15 cellular contexts compared by ENCODE assay signal in genomic region chr15:70794596-70795310, GRCh38. TPM values are rescaled to one million over a fixed set of nuclear protein-coding genes. Genes with fewer than 3 reads are reported as not detected.
DNase-seq lines count a peak whose midpoint lies in the region; ATAC-seq and TF ChIP-seq lines count a peak whose summit lies in the region.
"Had no signal": no experiment of that assay in that cellular context is flagged by ENCODE, and none has a peak within 500 bp of the region (broad histone marks: within the 10 kb centered on the region; RNA-seq: fewer than 3 reads in every experiment).

No MANE protein-coding gene starts in this region.

- no peak overlapping the region for H3K4me3 Mint-ChIP-seq in stimulated activated naive CD8-positive, alpha-beta T cell treated with anti-CD3 and anti-CD28 coated beads, Interleukin-15, amount 100 ng/mL, for 72 hours
- H3K4me3 Mint-ChIP-seq in activated naive CD4-positive, alpha-beta T cell treated with anti-CD3 and anti-CD28 coated beads for 36 hours = no peak overlapping the region
- H3K4me3 Mint-ChIP-seq: CD8-positive, alpha-beta memory T cell; T-helper 2 cell treated with Interferon-gamma antibody and Interleukin-4, amounts not matched to agents 5 μg/mL and 100 μg/mL, for 36 hours had no signal

- H3K36me3 Mint-ChIP-seq in activated naive CD4-positive, alpha-beta T cell treated with anti-CD3 and anti-CD28 coated beads for 36 hours (ENCODE audit: low read depth) = no peaks in the 10 kb centered on the region
- H3K36me3 Mint-ChIP-seq: CD8-positive, alpha-beta memory T cell had no signal

- TF ChIP-seq EP300 in sigmoid colon (IDR thresholded peaks at IDR 0.05) = no peak

- 31% methylated on average over 12 of the region's 12 CpGs for WGBS in smooth muscle cell (ENCODE audit: low lambda C conversion rate)
- WGBS in sigmoid colon, 2 donors = 88 to 93% methylated on average over 12 of the region's 12 CpGs

- CTCF ChIA-PET in activated naive CD4-positive, alpha-beta T cell treated with anti-CD3 and anti-CD28 coated beads for 36 hours (lab: Charles Lee) = interaction anchor here (1.4 kb wide), 1 partner anchor 15 kb away, joined by 3 read pairs; no protein-coding TSS in a partner anchor

- H3K4me3 ChIP-seq in right atrium auricular region = no peak overlapping the region
- H3K4me3 ChIP-seq in smooth muscle cell = peak overlapping the region; percentile 16
- H3K4me3 ChIP-seq in sigmoid colon = no peak overlapping the region
- H3K4me3 ChIP-seq: cardiac muscle cell had no signal

- H3K27me3 ChIP-seq in right atrium auricular region (no peaks in the 10 kb centered on the region), smooth muscle cell (ENCODE audit: low read depth) (no peaks in the 10 kb centered on the region), sigmoid colon (no peaks in the 10 kb centered on the region)
- H3K27me3 ChIP-seq: cardiac muscle cell had no signal

- H3K36me3 ChIP-seq in right atrium auricular region (no peaks in the 10 kb centered on the region), smooth muscle cell (ENCODE audit: low read depth) (no peaks in the 10 kb centered on the region), sigmoid colon (no peaks in the 10 kb centered on the region)
- H3K36me3 ChIP-seq: cardiac muscle cell had no signal

- TF ChIP-seq CTCF in right atrium auricular region (IDR thresholded peaks at IDR 0.05) = no peak
- TF ChIP-seq CTCF in smooth muscle cell (IDR thresholded peaks at IDR 0.05; ENCODE audit: borderline replicate concordance, insufficient read depth, poor library complexity, severe bottlenecking) = no peak
- TF ChIP-seq CTCF in sigmoid colon (IDR thresholded peaks at IDR 0.05) = no peak

- H3K27ac Mint-ChIP-seq in stimulated activated naive CD8-positive, alpha-beta T cell treated with anti-CD3 and anti-CD28 coated beads, Interleukin-15, amount 100 ng/mL, for 72 hours = no peak overlapping the region
- no peak overlapping the region for H3K27ac Mint-ChIP-seq in activated naive CD4-positive, alpha-beta T cell treated with anti-CD3 and anti-CD28 coated beads for 36 hours
- H3K27ac Mint-ChIP-seq: T-helper 2 cell treated with Interferon-gamma antibody and Interleukin-4, amounts not matched to agents 5 μg/mL and 100 μg/mL, for 36 hours had no signal

- peaks cover 30% of the 10 kb centered on the region for H3F3A ChIP-seq in smooth muscle cell (ENCODE audit: low read depth)

- no peaks in the 10 kb centered on the region for H3K9me3 Mint-ChIP-seq in stimulated activated naive CD8-positive, alpha-beta T cell treated with anti-CD3 and anti-CD28 coated beads, Interleukin-15, amount 100 ng/mL, for 72 hours
- no peaks in the 10 kb centered on the region for H3K9me3 Mint-ChIP-seq in activated naive CD4-positive, alpha-beta T cell treated with anti-CD3 and anti-CD28 coated beads for 36 hours
- H3K9me3 Mint-ChIP-seq: CD8-positive, alpha-beta memory T cell; T-helper 2 cell treated with Interferon-gamma antibody and Interleukin-4, amounts not matched to agents 5 μg/mL and 100 μg/mL, for 36 hours had no signal

- H3K27me3 Mint-ChIP-seq in stimulated activated naive CD8-positive, alpha-beta T cell treated with anti-CD3 and anti-CD28 coated beads, Interleukin-15, amount 100 ng/mL, for 72 hours = no peaks in the 10 kb centered on the region
- H3K27me3 Mint-ChIP-seq in activated naive CD4-positive, alpha-beta T cell treated with anti-CD3 and anti-CD28 coated beads for 36 hours (ENCODE audit: low read depth) = no peaks in the 10 kb centered on the region

- H3K79me2 ChIP-seq in smooth muscle cell (ENCODE audit: low read depth) = no peaks in the 10 kb centered on the region

- DNase-seq in HCEC 1CT (peak; percentile 47), amniotic epithelial cell (ENCODE audit: low read depth) (peak; percentile 80), right atrium auricular region (ENCODE audit: low spot score) (no peak), smooth muscle cell (lab: John Stamatoyannopoulos, UW; ENCODE audit: unreplicated experiment) (no peak), NCI-H526 (lab: John Stamatoyannopoulos, UW) (no peak), sigmoid colon (no peak)
- DNase-seq in stimulated activated naive CD8-positive, alpha-beta T cell treated with anti-CD3 and anti-CD28 coated beads, Interleukin-15, amount 100 ng/mL, for 72 hours = no peak
- DNase-seq in activated naive CD4-positive, alpha-beta T cell treated with anti-CD3 and anti-CD28 coated beads for 36 hours = no peak
- DNase-seq: CD8-positive, alpha-beta memory T cell; midbrain; NCI-H1694; small intestine; stimulated activated CD8-positive, alpha-beta memory T cell treated with anti-CD3 and anti-CD28 coated beads, Interleukin-4, amount 100 ng/mL, for 48 hours had no signal

- H3K4me1 ChIP-seq in right atrium auricular region (peaks cover 0 to 21% of the 10 kb centered on the region in 2 donors), smooth muscle cell (ENCODE audit: low read depth) (peaks cover 20% of the 10 kb centered on the region), sigmoid colon (peaks cover 0 to 4% (median 1%) of the 10 kb centered on the region in 4 donors)

- H3K4me2 ChIP-seq in smooth muscle cell = peak overlapping the region; percentile 74

- H3K4me1 Mint-ChIP-seq in stimulated activated naive CD8-positive, alpha-beta T cell treated with anti-CD3 and anti-CD28 coated beads, Interleukin-15, amount 100 ng/mL, for 72 hours = no peaks in the 10 kb centered on the region
- H3K4me1 Mint-ChIP-seq in activated naive CD4-positive, alpha-beta T cell treated with anti-CD3 and anti-CD28 coated beads for 36 hours (ENCODE audit: low read depth) = no peaks in the 10 kb centered on the region
- H3K4me1 Mint-ChIP-seq: CD8-positive, alpha-beta memory T cell had no signal

- TF ChIP-seq POLR2A in sigmoid colon (IDR thresholded peaks at IDR 0.05) = no peak

- peak overlapping the region; percentile 83 for H3K9ac ChIP-seq in smooth muscle cell (ENCODE audit: low read depth)

- H3K27ac ChIP-seq in right atrium auricular region (peak overlapping the region; percentile 69 to 72), smooth muscle cell (ENCODE audit: low read depth) (peak overlapping the region; percentile 98), sigmoid colon (peak overlapping the region in 2 of 4 donors; percentile 33 to 58)
- H3K27ac ChIP-seq: cardiac muscle cell had no signal

- H3K9me3 ChIP-seq in right atrium auricular region (no peaks in the 10 kb centered on the region), smooth muscle cell (replicated peaks; ENCODE audit: low read depth) (no peaks in the 10 kb centered on the region), sigmoid colon (no peaks in the 10 kb centered on the region)

- no peak for ATAC-seq in stimulated activated naive CD8-positive, alpha-beta T cell treated with anti-CD3 and anti-CD28 coated beads, Interleukin-15, amount 100 ng/mL, for 72 hours

- intact Hi-C loops in activated naive CD4-positive, alpha-beta T cell treated with anti-CD3 and anti-CD28 coated beads for 36 hours (cut with micrococcal nuclease) = no loop called here
- intact Hi-C loops in sigmoid colon (cut with DNase I) = no loop called here

- H2AFZ ChIP-seq in smooth muscle cell (ENCODE audit: low read depth) = no peak overlapping the region

- H4K20me1 ChIP-seq in smooth muscle cell (ENCODE audit: low read depth) = no peaks in the 10 kb centered on the region

RNA-seq across cellular contexts. Expression of gene UACA, which starts 31.4 kb away (rescaled TPM):
- total RNA-seq in right atrium auricular region (10 to 100 TPM; 18.4 to 30.1 TPM), smooth muscle cell (109 and 121 TPM in 2 replicates), sigmoid colon (10 to 100 TPM; 19.1 to 51.0 (median 29.4) TPM)
- polyA plus RNA-seq in smooth muscle cell (147 and 153 TPM in 2 replicates), sigmoid colon (10 to 100 TPM; 19.2 to 44.4 (median 26.4) TPM)
- total RNA-seq in activated naive CD4-positive, alpha-beta T cell treated with anti-CD3 and anti-CD28 coated beads for 36 hours = 1 to 10 TPM; 3.9 to 5.3 TPM
- polyA plus RNA-seq: CD8-positive, alpha-beta memory T cell had no signal

RNA-seq across cellular contexts. Expression of gene LARP6, which starts 59.2 kb away (rescaled TPM):
- 10 to 100 TPM; 20.2 to 57.8 TPM for total RNA-seq in right atrium auricular region
- 31.3 and 55.1 TPM in 2 replicates for total RNA-seq in smooth muscle cell
- polyA plus RNA-seq in smooth muscle cell = 69.5 and 76.0 TPM in 2 replicates
- total RNA-seq in activated naive CD4-positive, alpha-beta T cell treated with anti-CD3 and anti-CD28 coated beads for 36 hours = not detected
- total RNA-seq in sigmoid colon = 10 to 100 TPM; 13.7 to 26.6 (median 24.3) TPM
- 1 to 10 TPM; 1.2 to 6.6 (median 3.6) TPM for polyA plus RNA-seq in sigmoid colon

Comparison
In these comparisons a context has a peak if more than half of its experiments do, and no peak if none do; other contexts are left out.
1. DNase-seq: peak in HCEC 1CT (single experiment) and amniotic epithelial cell (single experiment); none in right atrium auricular region (single experiment), smooth muscle cell (single experiment), NCI-H526 (0 of 2), stimulated activated naive CD8-positive, alpha-beta T cell treated with anti-CD3 and anti-CD28 coated beads, Interleukin-15, amount 100 ng/mL, for 72 hours (0 of 2), activated naive CD4-positive, alpha-beta T cell treated with anti-CD3 and anti-CD28 coated beads for 36 hours (single experiment) and sigmoid colon (single experiment).
2. RNA of gene LARP6, which starts 59.2 kb away (total RNA-seq): 20.2 to 57.8 TPM in right atrium auricular region, 31.3 to 55.1 TPM in smooth muscle cell and 13.7 to 26.6 TPM in sigmoid colon; not detected in activated naive CD4-positive, alpha-beta T cell treated with anti-CD3 and anti-CD28 coated beads for 36 hours; every median in the first group is over 10 times any median in the second.